In the genomic region with DNA sequence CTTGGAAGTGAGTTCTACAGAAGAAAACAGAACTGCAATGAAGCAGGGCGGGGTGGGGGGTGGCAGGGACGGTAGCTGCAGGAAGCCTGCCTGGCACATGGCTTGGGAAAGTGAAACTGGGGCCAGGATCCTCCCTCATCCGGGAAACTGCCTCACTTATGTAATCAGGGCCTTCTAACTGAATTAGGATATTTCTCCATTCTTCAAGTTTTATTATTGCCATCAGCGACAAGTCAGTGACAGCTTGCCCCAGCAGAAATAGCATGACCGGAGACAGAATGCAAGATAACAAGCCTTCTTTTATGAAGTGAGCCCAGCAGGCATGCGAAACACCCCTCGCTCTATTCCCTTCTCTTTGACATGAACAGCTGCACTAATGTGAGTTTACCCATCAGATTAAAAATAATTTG, we compare ENCODE assay signal across 8 cellular contexts.
DNase-seq lines count a peak whose midpoint lies in the region; ATAC-seq and TF ChIP-seq lines count a peak whose summit lies in the region.
"Had no signal": no experiment of that assay in that cellular context is flagged by ENCODE, and none has a peak within 500 bp of the region (broad histone marks: within the 10 kb centered on the region; RNA-seq: fewer than 3 reads in every experiment).

No MANE protein-coding gene starts in this region.

- peaks cover 12% of the 10 kb centered on the region for H3K27me3 ChIP-seq in adipocyte (replicated peaks; ENCODE audit: control insufficient read depth, insufficient read depth, low read length)
- no peaks in the 10 kb centered on the region for H3K27me3 ChIP-seq in stomach
- H3K27me3 ChIP-seq: breast epithelium had no signal

- ATAC-seq in HG03175 (IDR thresholded peaks at IDR 0.05; ENCODE audit: unreplicated experiment) (no peak), GM18867 (IDR thresholded peaks at IDR 0.05; ENCODE audit: unreplicated experiment) (no peak)

- DNase-seq in LHCN-M2 (ENCODE audit: low read depth): peak; percentile 38
- DNase-seq in adipocyte (ENCODE audit: low read depth): peak; percentile 12
- DNase-seq in iris pigment epithelial cell (ENCODE audit: low read depth): peak; percentile 13
- peak; percentile 37 for DNase-seq in stomach
- no peak for DNase-seq in NCI-H526 (lab: John Stamatoyannopoulos, UW)

- H3K9me3 ChIP-seq in adipocyte (ENCODE audit: control insufficient read depth, low read length) (peaks cover 4% of the 10 kb centered on the region), stomach (no peaks in the 10 kb centered on the region)
- H3K9me3 ChIP-seq: breast epithelium had no signal

- WGBS in stomach, 5 donors: 47 to 58% (median 48%) methylated on average over 7 of the region's 7 CpGs

- intact Hi-C loops in stomach (cut with DNase I; ENCODE audit: low total_unique reads): no loop called here

- peak overlapping the region; percentile 47 for H3K9ac ChIP-seq in adipocyte (ENCODE audit: low read length)

- H3K36me3 ChIP-seq in adipocyte (ENCODE audit: control insufficient read depth, insufficient read depth, low read length, severe bottlenecking): no peaks in the 10 kb centered on the region
- H3K36me3 ChIP-seq in stomach: no peaks in the 10 kb centered on the region
- H3K36me3 ChIP-seq: breast epithelium had no signal

- no peak for TF ChIP-seq CTCF in stomach (IDR thresholded peaks at IDR 0.05)

- TF ChIP-seq POLR2A in stomach (IDR thresholded peaks at IDR 0.05): no peak

- H3K4me3 ChIP-seq in adipocyte (ENCODE audit: low read length): no peak overlapping the region
- peak overlapping the region in 1 of 4 donors; percentile 2 for H3K4me3 ChIP-seq in stomach

- TF ChIP-seq EP300 in stomach (IDR thresholded peaks at IDR 0.05): no peak

- peaks cover 7% of the 10 kb centered on the region for H3K4me1 ChIP-seq in adipocyte (ENCODE audit: control insufficient read depth, insufficient read depth, low read length)
- H3K4me1 ChIP-seq in stomach: peaks cover 0 to 11% (median 7%) of the 10 kb centered on the region in 4 donors
- H3K4me1 ChIP-seq: breast epithelium had no signal

- no peak overlapping the region for H3K27ac ChIP-seq in stomach

Comparison
In these comparisons a context has a peak if more than half of its experiments do, and no peak if none do; other contexts are left out.
1. DNase-seq: peak in LHCN-M2 (single experiment), adipocyte (single experiment), iris pigment epithelial cell (single experiment) and stomach (single experiment); none in NCI-H526 (0 of 2).